9 cellular contexts compared by ENCODE assay signal in the genomic region with DNA sequence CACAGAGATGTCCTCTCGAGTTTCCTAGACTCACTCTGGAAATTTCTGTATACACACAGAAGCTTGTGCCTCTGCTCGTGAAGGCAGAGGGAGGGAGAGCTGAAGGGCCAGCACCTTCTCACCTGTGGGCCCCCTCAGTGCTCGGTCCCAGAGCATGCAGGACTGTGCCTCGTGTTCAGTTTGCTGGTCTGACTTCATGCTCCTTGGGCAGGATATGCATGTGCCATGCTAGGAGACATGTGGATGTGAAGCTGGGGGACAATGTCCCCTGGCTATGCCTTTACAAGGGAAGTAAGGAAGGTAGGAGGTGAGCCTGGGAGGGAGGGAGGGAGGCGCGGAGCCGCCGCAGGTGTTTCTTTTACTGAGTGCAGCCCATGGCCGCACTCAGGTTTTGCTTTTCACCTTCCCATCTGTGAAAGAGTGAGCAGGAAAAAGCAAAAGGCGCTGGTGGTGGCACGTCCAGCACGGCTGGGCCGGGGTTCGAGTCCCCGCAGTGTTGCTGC. TPM values are rescaled to one million over a fixed set of nuclear protein-coding genes. Genes with fewer than 3 reads are reported as not detected.
DNase-seq lines count a peak whose midpoint lies in the region; TF ChIP-seq lines count a peak whose summit lies in the region.
"Had no signal": no experiment of that assay in that cellular context is flagged by ENCODE, and none has a peak within 500 bp of the region (broad histone marks: within the 10 kb centered on the region; RNA-seq: fewer than 3 reads in every experiment).

No MANE protein-coding gene starts in this region.

- no peak overlapping the region for H2BK5ac ChIP-seq in H9 (ENCODE audit: insufficient read length, low read length)

- no peak overlapping the region for H3K56ac ChIP-seq in H9 (ENCODE audit: insufficient read length, low read depth, low read length)

- H3K79me1 ChIP-seq in H9 (ENCODE audit: insufficient read depth, low read depth, low read length, poor library complexity, severe bottlenecking): no peaks in the 10 kb centered on the region

- H3K9me3 Mint-ChIP-seq in H9: peaks cover 7 to 8% of the 10 kb centered on the region in 2 experiments

- TF ChIP-seq CTCF in parathyroid adenoma (IDR thresholded peaks at IDR 0.05): no peak
- no peak for TF ChIP-seq CTCF in H9 (conservative IDR thresholded peaks at IDR 0.05)

- H3K23me2 ChIP-seq in H9 (ENCODE audit: insufficient read length, low read depth, low read length, poor library complexity, severe bottlenecking): no peaks in the 10 kb centered on the region

- H2BK20ac ChIP-seq in H9 (ENCODE audit: low read depth, low read length, poor library complexity, severe bottlenecking): no peak overlapping the region

- H3K79me2 ChIP-seq in parathyroid adenoma (no peaks in the 10 kb centered on the region), H9 (ENCODE audit: insufficient read depth, low read length) (no peaks in the 10 kb centered on the region)

- H3K23ac ChIP-seq in H9 (ENCODE audit: insufficient read length, low read depth, low read length): no peak overlapping the region

- no peak overlapping the region; a peak in 1 of 5 replicates for H3K4me3 Mint-ChIP-seq in H9

- H2AFZ ChIP-seq in parathyroid adenoma: no peak overlapping the region
- H2AFZ ChIP-seq in H9 (ENCODE audit: low read length): no peak overlapping the region

- H2BK12ac ChIP-seq in H9 (ENCODE audit: insufficient read length, low read depth, low read length): no peak overlapping the region

- H3K27ac ChIP-seq in parathyroid adenoma (peak overlapping the region; percentile 84), H9 (ENCODE audit: insufficient read length, low read depth, low read length) (no peak overlapping the region)

- H3K4ac ChIP-seq in H9 (ENCODE audit: low read depth, low read length): no peak overlapping the region

- H3K4me1 ChIP-seq in parathyroid adenoma: peaks cover 21% of the 10 kb centered on the region
- H3K4me1 ChIP-seq in H9 (ENCODE audit: insufficient read depth, low read length): no peaks in the 10 kb centered on the region

- no peaks in the 10 kb centered on the region for H4K20me1 ChIP-seq in H9 (ENCODE audit: control insufficient read depth, insufficient read depth, insufficient read length)

- H2BK120ac ChIP-seq in H9 (ENCODE audit: low read depth, low read length, poor library complexity, severe bottlenecking): no peak overlapping the region

- WGBS in H9 (ENCODE audit: extremely low coverage, insufficient read length, low lambda C conversion rate): no CpG with 5 or more reads among the region's 15 CpGs

- no peak overlapping the region for H3K27ac Mint-ChIP-seq in H9

- peaks cover 2 to 4% (median 3%) of the 10 kb centered on the region in 3 experiments; a peak in 5 of 7 replicates for H3K36me3 Mint-ChIP-seq in H9 (ENCODE audit: insufficient read depth in 1 of 3, low read depth in 3 of 3)

- no peak overlapping the region for H3K4me3 ChIP-seq in parathyroid adenoma (ENCODE audit: low read depth, low read length)

- TF ChIP-seq POLR2A in erythroblast (IDR thresholded peaks at IDR 0.05; ENCODE audit: low read length): peak; percentile 13

- no peak overlapping the region for H3K18ac ChIP-seq in H9 (ENCODE audit: insufficient read length, low read depth, low read length)

- H3T11ph ChIP-seq in H9 (ENCODE audit: low read length): no peak overlapping the region

- no peak overlapping the region for H2BK15ac ChIP-seq in H9 (ENCODE audit: low read depth, low read length)

- peaks cover 29% of the 10 kb centered on the region for H3K27me3 Mint-ChIP-seq in H9 (ENCODE audit: low read depth)

- H3K9me3 ChIP-seq in parathyroid adenoma (ENCODE audit: control insufficient read depth, low read length) (no peaks in the 10 kb centered on the region), H9 (ENCODE audit: control insufficient read depth, low read depth, low read length) (no peaks in the 10 kb centered on the region)

- peaks cover 12 to 15% of the 10 kb centered on the region in 2 experiments for H3K4me1 Mint-ChIP-seq in H9

- no peak overlapping the region for H4K5ac ChIP-seq in H9 (ENCODE audit: insufficient read length, low read depth, low read length)

- H2AK5ac ChIP-seq in H9 (ENCODE audit: insufficient read length, low read length): no peak overlapping the region

- H4K8ac ChIP-seq in H9 (replicated peaks; ENCODE audit: insufficient read length, low read depth, low read length): no peak overlapping the region

- H3K36me3 ChIP-seq in parathyroid adenoma (ENCODE audit: control insufficient read depth, insufficient read depth, low read length): no peaks in the 10 kb centered on the region

- no peak overlapping the region for H3K9ac ChIP-seq in parathyroid adenoma
- no peak overlapping the region for H3K9ac ChIP-seq in H9 (ENCODE audit: extremely low read depth, insufficient read length, low read length)

- H3K27me3 ChIP-seq in parathyroid adenoma (ENCODE audit: control insufficient read depth, insufficient read depth, low read length): no peaks in the 10 kb centered on the region
- H3K27me3 ChIP-seq in H9 (ENCODE audit: insufficient read depth, low read length): no peaks in the 10 kb centered on the region

- H3K4me2 ChIP-seq in parathyroid adenoma (ENCODE audit: low read length) (no peak overlapping the region), H9 (ENCODE audit: insufficient read depth, insufficient read length, low read length) (no peak overlapping the region)

- no peak overlapping the region for H4K91ac ChIP-seq in H9 (ENCODE audit: insufficient read length, low read depth, low read length)

- no peak overlapping the region for H3K14ac ChIP-seq in H9 (ENCODE audit: insufficient read depth, low read length)

- DNase-seq in EL (peak; percentile 26), SW480 (ENCODE audit: low spot score) (peak; percentile 4), erythroblast (lab: John Stamatoyannopoulos, UW) (no peak), H9 (no peak), GDM1 (lab: John Stamatoyannopoulos, UW) (no peak), activated gamma-delta T cell (lab: John Stamatoyannopoulos, UW) (no peak)
- no peak for DNase-seq in effector CD8-positive, alpha-beta T cell (lab: John Stamatoyannopoulos, UW)
- DNase-seq: NCI-H1436 had no signal

RNA-seq across cellular contexts. Expression of a gene that starts 22.6 kb away (rescaled TPM):
- total RNA-seq in H9 (2021): 11.1 and 12.7 TPM in 2 replicates

RNA-seq across cellular contexts. Expression of a gene that starts 53.7 kb away (rescaled TPM):
- total RNA-seq in H9 (2021): 1,700 and 1,934 TPM in 2 replicates

RNA-seq across cellular contexts. Expression of a gene that starts 58.7 kb away (rescaled TPM):
- 19.0 and 22.7 TPM in 2 replicates for total RNA-seq in H9 (2021)

Comparison
In these comparisons a context has a peak if more than half of its experiments do, and no peak if none do; other contexts are left out.
1. DNase-seq: peak in EL (single experiment) and SW480 (single experiment); none in erythroblast (0 of 2), effector CD8-positive, alpha-beta T cell (single experiment), H9 (single experiment), GDM1 (single experiment) and activated gamma-delta T cell (single experiment).